8 cellular contexts compared by ENCODE assay signal in genomic region chr1:156489166-156489934, GRCh38. TPM values are rescaled to one million over a fixed set of nuclear protein-coding genes. Genes with fewer than 3 reads are reported as not detected.
A peak's percentile ranks its signal among the peaks of the same experiment; 100 is the strongest.
DNase-seq lines count a peak whose midpoint lies in the region; TF ChIP-seq lines count a peak whose summit lies in the region.

No MANE protein-coding gene starts in this region.

- no peak for TF ChIP-seq POLR2A in uterus (IDR thresholded peaks at IDR 0.05)

- H4K20me1 ChIP-seq in GM23248 (ENCODE audit: insufficient read depth) = peaks cover 31% of the 10 kb centered on the region

- 49 to 50% methylated on average over 12 of the region's 12 CpGs for WGBS in GM23248 (ENCODE audit: low coverage in 1 of 2, low lambda C conversion rate in 2 of 2, missing lambda C conversion rate in 2 of 2), 2 experiments
- WGBS in endodermal cell (ENCODE audit: insufficient coverage in 1 of 2, insufficient read length in 1 of 2), 2 experiments = 56 to 60% methylated on average over 8 to 12 of the region's 12 CpGs

- H3K4me3 Mint-ChIP-seq in endodermal cell (no peak overlapping the region), nephron progenitor cell (peak overlapping the region; percentile 73)

- peak overlapping the region; percentile 63 for H3K9ac ChIP-seq in GM23248
- no peak overlapping the region for H3K9ac ChIP-seq in endodermal cell (ENCODE audit: extremely low read depth, low read length, poor library complexity, severe bottlenecking)

- H3K4me1 ChIP-seq in GM23248 (ENCODE audit: insufficient read depth) (peaks cover 52% of the 10 kb centered on the region), endodermal cell (ENCODE audit: control insufficient read depth, insufficient read depth, low read length) (peaks cover 16% of the 10 kb centered on the region), uterus (peaks cover 22 to 64% of the 10 kb centered on the region in 2 donors)

- H3K27ac Mint-ChIP-seq in endodermal cell (no peak overlapping the region), nephron progenitor cell (peak overlapping the region; percentile 80)

- in situ Hi-C loops in GM23248 (cut with MboI) = no loop called here

- peak overlapping the region; percentile 61 for H3K4me2 ChIP-seq in GM23248 (ENCODE audit: unreplicated experiment)

- H3K4me1 Mint-ChIP-seq in endodermal cell (peaks cover 33% of the 10 kb centered on the region), nephron progenitor cell (peaks cover 69% of the 10 kb centered on the region)

- H3K36me3 Mint-ChIP-seq in endodermal cell (ENCODE audit: low read depth) = no peaks in the 10 kb centered on the region
- H3K36me3 Mint-ChIP-seq in nephron progenitor cell (ENCODE audit: low read depth) = no peaks in the 10 kb centered on the region

- H3K9me3 Mint-ChIP-seq in endodermal cell (no peaks in the 10 kb centered on the region), nephron progenitor cell (no peaks in the 10 kb centered on the region)

- no peak overlapping the region for H2AFZ ChIP-seq in GM23248

- H3K9me3 ChIP-seq in GM23248 (ENCODE audit: low read depth) = no peaks in the 10 kb centered on the region
- no peaks in the 10 kb centered on the region for H3K9me3 ChIP-seq in endodermal cell (ENCODE audit: control insufficient read depth, low read length)
- H3K9me3 ChIP-seq in uterus = no peaks in the 10 kb centered on the region

- H3K27ac ChIP-seq in GM23248 = peak overlapping the region; percentile 54
- peak overlapping the region; percentile 67 for H3K27ac ChIP-seq in endodermal cell (ENCODE audit: low read depth, low read length)
- H3K27ac ChIP-seq in uterus = peak overlapping the region; percentile 77 to 100

- DNase-seq in DMS 273 (lab: John Stamatoyannopoulos, UW; ENCODE audit: unreplicated experiment) (peak; percentile 98), GM23248 (peak; percentile 51), NCI-H187 treated with DMSO at 0.1 percent for 48 hours (lab: John Stamatoyannopoulos, UW) (peak; percentile 50), endodermal cell (peak; percentile 77), nephron progenitor cell (peak; percentile 42), uterus (no peak), epidermal melanocyte (ENCODE audit: insufficient read length, low spot score) (no peak)
- DNase-seq in activated CD4-positive, alpha-beta T cell treated with anti-CD3 and anti-CD28 coated beads for 48 hours = peak; percentile 53

- H3K9me2 ChIP-seq in GM23248 (ENCODE audit: insufficient read depth) = no peaks in the 10 kb centered on the region

- TF ChIP-seq CTCF in endodermal cell (conservative IDR thresholded peaks at IDR 0.05) (peak; percentile 28), nephron progenitor cell (IDR thresholded peaks at IDR 0.05) (no peak), uterus (IDR thresholded peaks at IDR 0.05) (peak in 2 of 4 experiments; percentile 27 to 43)

- H3K4me3 ChIP-seq in GM23248 = 0 out of 2 replicates have a peak overlapping the region, but pooled peaks have one; percentile 33
- H3K4me3 ChIP-seq in endodermal cell (ENCODE audit: low read length) = no peak overlapping the region
- peak overlapping the region in 1 of 2 donors; percentile 15 for H3K4me3 ChIP-seq in uterus

- H3K36me3 ChIP-seq in GM23248 (ENCODE audit: low read depth) (no peaks in the 10 kb centered on the region), endodermal cell (ENCODE audit: control insufficient read depth, insufficient read depth, low read length) (no peaks in the 10 kb centered on the region), uterus (no peaks in the 10 kb centered on the region)

- intact Hi-C loops in uterus (cut with DNase I; ENCODE audit: low total_unique reads) = no loop called here

- H3K27me3 Mint-ChIP-seq in endodermal cell (ENCODE audit: insufficient read depth) (no peaks in the 10 kb centered on the region), nephron progenitor cell (ENCODE audit: low read depth, poor library complexity) (no peaks in the 10 kb centered on the region)

- 0 out of 2 replicates have a peak, but pooled peaks cover 4% of the 10 kb centered on the region for H3F3A ChIP-seq in GM23248 (ENCODE audit: insufficient read depth)

- H3K27me3 ChIP-seq in GM23248 (replicated peaks; ENCODE audit: insufficient read depth) (no peaks in the 10 kb centered on the region), endodermal cell (ENCODE audit: control insufficient read depth, insufficient read depth, low read length, poor library complexity, severe bottlenecking) (no peaks in the 10 kb centered on the region), uterus (no peaks in the 10 kb centered on the region)

- H3K79me2 ChIP-seq in GM23248 (ENCODE audit: insufficient read depth) = peaks cover 100% of the 10 kb centered on the region

RNA-seq across cellular contexts. Expression of gene MEF2D, which starts 11.2 kb away (rescaled TPM):
- 22.3 and 23.6 TPM in 2 replicates for total RNA-seq in GM23248 (2014; rRNA removed; shearing (Covaris generic))
- polyA plus RNA-seq in GM23248 (2016; fragmentation: Nextera tagmentation; extraction: Ambion mirVana) = 32.1 and 34.1 TPM in 2 replicates
- total RNA-seq in endodermal cell (10 to 100 TPM; 10.5 to 12.8 TPM), uterus (100 to 1,000 TPM in 1 of 4 donors, 10 to 100 TPM in 2, 1 to 10 TPM in 1; 8.4 to 101 (median 35.1) TPM)
- 11.5 TPM for polyA plus RNA-seq in endodermal cell (2013, experiment 1 of 2)
- polyA plus RNA-seq in endodermal cell (2013, experiment 2 of 2) = 11.3 TPM

Comparison
In these comparisons a context has a peak if more than half of its experiments do, and no peak if none do; other contexts are left out.
1. DNase-seq: peak in DMS 273 (single experiment), GM23248 (single experiment), NCI-H187 treated with DMSO at 0.1 percent for 48 hours (single experiment), activated CD4-positive, alpha-beta T cell treated with anti-CD3 and anti-CD28 coated beads for 48 hours (single experiment), endodermal cell (single experiment) and nephron progenitor cell (single experiment); none in uterus (0 of 2) and epidermal melanocyte (single experiment).
2. Peak in every context shown above with its lines, with median percentiles within 50 percentile points of each other: H3K27ac ChIP-seq.